ENCODE assay signal across 23 cellular contexts in the genomic region with DNA sequence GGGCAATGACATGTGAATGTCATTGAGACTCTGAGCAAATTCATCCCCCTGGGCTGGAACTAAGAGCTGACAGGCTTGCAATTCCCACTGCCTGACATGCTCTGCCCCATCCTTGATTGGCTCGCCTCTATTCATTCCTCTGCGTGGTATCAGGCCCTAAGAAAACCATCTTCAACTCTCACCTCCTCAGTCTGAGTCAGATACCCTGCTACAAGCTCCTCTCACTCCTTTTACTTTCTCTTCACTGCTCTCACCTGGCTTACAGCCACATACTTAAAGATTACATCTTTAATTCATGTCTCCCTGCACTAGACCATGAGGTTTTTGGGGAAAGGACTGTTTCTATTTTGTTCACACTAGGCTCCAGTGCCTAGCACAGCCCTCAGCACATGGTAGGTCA.
DNase-seq lines count a peak whose midpoint lies in the region; ATAC-seq, FAIRE-seq and TF ChIP-seq lines count a peak whose summit lies in the region.
"Had no signal": no experiment of that assay in that cellular context is flagged by ENCODE, and none has a peak within 500 bp of the region (broad histone marks: within the 10 kb centered on the region; RNA-seq: fewer than 3 reads in every experiment).

No MANE protein-coding gene starts in this region.

- ATAC-seq in GM18867 (IDR thresholded peaks at IDR 0.05; ENCODE audit: unreplicated experiment) (peak; percentile 76), HG02798 (IDR thresholded peaks at IDR 0.05; ENCODE audit: poor library complexity, unreplicated experiment) (peak; percentile 66), GM12878 (peak; percentile 96), HG03159 (IDR thresholded peaks at IDR 0.05; ENCODE audit: unreplicated experiment) (no peak), HG03280 (IDR thresholded peaks at IDR 0.05; ENCODE audit: unreplicated experiment) (no peak)
- ATAC-seq: A549, PC-3 had no signal

- H3K27me3 Mint-ChIP-seq in activated naive CD4-positive, alpha-beta T cell treated with anti-CD3 and anti-CD28 coated beads for 36 hours (ENCODE audit: low read depth), result peaks cover 16% of the 10 kb centered on the region

- H3K4me3 Mint-ChIP-seq in activated naive CD4-positive, alpha-beta T cell treated with anti-CD3 and anti-CD28 coated beads for 36 hours, result no peak overlapping the region
- H3K4me3 Mint-ChIP-seq: B cell, CD14-positive monocyte, IgD-negative memory B cell had no signal

- TF ChIP-seq EP300 in GM12878 (IDR thresholded peaks at IDR 0.05; ENCODE audit: borderline replicate concordance in 1 of 2, control insufficient read depth in 1 of 2, low read depth in 2 of 2, low read length in 2 of 2), result no peak

- no peak for FAIRE-seq in GM12878 (lab: Jason Lieb, UNC)
- FAIRE-seq: A549, GM12892, H54 had no signal

- H3K9me3 ChIP-seq in GM12878 (replicated peaks; ENCODE audit: control insufficient read depth, insufficient read depth, low read length) (no peaks in the 10 kb centered on the region), uterus (no peaks in the 10 kb centered on the region)
- H3K9me3 ChIP-seq: A549 had no signal

- no peaks in the 10 kb centered on the region for H3K36me3 Mint-ChIP-seq in activated naive CD4-positive, alpha-beta T cell treated with anti-CD3 and anti-CD28 coated beads for 36 hours (ENCODE audit: low read depth)
- H3K36me3 Mint-ChIP-seq: CD14-positive monocyte had no signal

- no TSS peak for BruUV-seq in GM12878 (replicated peaks; lab: Mats Ljungman, UMichigan)

- H3K27ac Mint-ChIP-seq in activated naive CD4-positive, alpha-beta T cell treated with anti-CD3 and anti-CD28 coated beads for 36 hours, result no peak overlapping the region
- H3K27ac Mint-ChIP-seq: B cell, CD14-positive monocyte, IgD-negative memory B cell had no signal

- in situ Hi-C loops in GM12878 (cut with MboI), result no loop called here

- 27% methylated on average over 2 of the region's 2 CpGs for WGBS in GM12878 (ENCODE audit: insufficient coverage, insufficient replicate concordance, low lambda C conversion rate, missing lambda C conversion rate)

- no peak for TF ChIP-seq RAD21 in GM12878 (IDR thresholded peaks at IDR 0.05; ENCODE audit: insufficient read depth, low read depth, low read length)

- DNase-seq in GM12878 (ENCODE audit: low read depth, low spot score), result no peak
- DNase-seq in renal cortical epithelial cell (ENCODE audit: low read depth), result peak; percentile 6
- no peak for DNase-seq in uterus
- DNase-seq in activated naive CD4-positive, alpha-beta T cell treated with anti-CD3 and anti-CD28 coated beads for 36 hours, result no peak
- DNase-seq: DMS53, MV-4-11, NCI-H1105 treated with DMSO at 0.1 percent for 48 hours, NCI-H2029 treated with DMSO at 0.1 percent for 48 hours, NCI-H2171, NCI-H526, PC-3, SIG-M5, T-helper 1 cell had no signal

- no peak overlapping the region for H2AFZ ChIP-seq in GM12878 (ENCODE audit: control insufficient read depth, low read depth, low read length)

- no peaks in the 10 kb centered on the region for H4K20me1 ChIP-seq in GM12878 (ENCODE audit: control insufficient read depth, insufficient read depth)

- H3K27me3 ChIP-seq in GM12878 (replicated peaks in 1 of 2; ENCODE audit: control insufficient read depth in 2 of 2, insufficient read depth in 2 of 2, low read length in 1 of 2) (no peaks in the 10 kb centered on the region; a peak in 1 of 4 replicates), uterus (no peaks in the 10 kb centered on the region)

- H3K36me3 ChIP-seq in GM12878 (ENCODE audit: control insufficient read depth in 2 of 2, insufficient read depth in 2 of 2, low read length in 1 of 2) (no peaks in the 10 kb centered on the region), uterus (no peaks in the 10 kb centered on the region)

- H3K4me1 ChIP-seq in GM12878 (ENCODE audit: control insufficient read depth, insufficient read depth, low read length), result no peaks in the 10 kb centered on the region
- no peaks in the 10 kb centered on the region for H3K4me1 ChIP-seq in uterus
- H3K4me1 ChIP-seq: A549 had no signal

- H3K79me2 ChIP-seq in GM12878 (ENCODE audit: control insufficient read depth, insufficient read depth, low read length), result no peaks in the 10 kb centered on the region

- H3K27ac ChIP-seq in GM12878 (ENCODE audit: control insufficient read depth, insufficient read depth), result no peak overlapping the region
- no peak overlapping the region for H3K27ac ChIP-seq in uterus
- H3K27ac ChIP-seq: A549 had no signal

- POLR2A ChIA-PET in GM12878 (lab: Charles Lee), result no interaction called here

- H3K4me2 ChIP-seq in GM12878 (ENCODE audit: control insufficient read depth, insufficient read depth), result no peak overlapping the region
- H3K4me2 ChIP-seq: A549 had no signal

- no peak for TF ChIP-seq CTCF in GM12878 (IDR thresholded peaks at IDR 0.05 in 2 of 3, conservative IDR thresholded peaks at IDR 0.05 in 1 of 3; ENCODE audit: control insufficient read depth in 2 of 3, extremely low read depth in 1 of 3, insufficient read depth in 1 of 3, low read depth in 3 of 3, low read length in 3 of 3)
- no peak for TF ChIP-seq CTCF in uterus (IDR thresholded peaks at IDR 0.05)

- H3K9me3 Mint-ChIP-seq in activated naive CD4-positive, alpha-beta T cell treated with anti-CD3 and anti-CD28 coated beads for 36 hours, result no peaks in the 10 kb centered on the region

- TF ChIP-seq POLR2A in GM12878 (IDR thresholded peaks at IDR 0.05; ENCODE audit: low read depth, low read length) (no peak), uterus (IDR thresholded peaks at IDR 0.05) (no peak)

- H3K4me3 ChIP-seq in GM12878 (no peak overlapping the region), uterus (no peak overlapping the region)
- H3K4me3 ChIP-seq: A549 had no signal

- intact Hi-C loops in GM12878 (cut with micrococcal nuclease; ENCODE audit: unreplicated experiment), result no loop called here
- intact Hi-C loops in uterus (cut with DNase I; ENCODE audit: low total_unique reads), result no loop called here
- intact Hi-C loops in activated naive CD4-positive, alpha-beta T cell treated with anti-CD3 and anti-CD28 coated beads for 36 hours (cut with micrococcal nuclease), result no loop called here

- no peak overlapping the region for H3K9ac ChIP-seq in GM12878 (ENCODE audit: control insufficient read depth, insufficient read depth, low read length)

- SMC1A ChIA-PET in GM12878 (lab: Charles Lee; ENCODE audit: uncharacterized antibody, unreplicated experiment), result interaction anchor here (1.0 to 3.8 kb wide), 9 partner anchors 10 to 142 kb away, joined by 3 to 24 read pairs (median 4); no protein-coding TSS in a partner anchor

- no peaks in the 10 kb centered on the region for H3K4me1 Mint-ChIP-seq in activated naive CD4-positive, alpha-beta T cell treated with anti-CD3 and anti-CD28 coated beads for 36 hours (ENCODE audit: low read depth)
- H3K4me1 Mint-ChIP-seq: B cell, CD14-positive monocyte, IgD-negative memory B cell had no signal

- RAD21 ChIA-PET in GM12878 (lab: Charles Lee; ENCODE audit: unreplicated experiment), result interaction anchor here (0.6 to 1.4 kb wide), 2 partner anchors 13 to 142 kb away, joined by 3 to 4 read pairs; no protein-coding TSS in a partner anchor

- CTCF ChIA-PET in GM12878 (lab: Yijun Ruan, JAX), result interaction anchor here (0.6 to 2.1 kb wide), 4 partner anchors 10 to 272 kb away, joined by 3 to 8 read pairs (median 3); no protein-coding TSS in a partner anchor
- CTCF ChIA-PET in activated naive CD4-positive, alpha-beta T cell treated with anti-CD3 and anti-CD28 coated beads for 36 hours (lab: Charles Lee), result no interaction called here

TF ChIP-seq in GM12878, 131 proteins besides CTCF, POLR2A, EP300 and RAD21 (continues in another document):
- TF ChIP-seq FOXK2 (IDR thresholded peaks at IDR 0.05) (no peak), IKZF2 (IDR thresholded peaks at IDR 0.05) (no peak), HDAC2 (IDR thresholded peaks at IDR 0.05) (no peak), ZBTB33 (IDR thresholded peaks at IDR 0.05) (no peak), MXI1 (IDR thresholded peaks at IDR 0.05; ENCODE audit: low read depth, low read length) (no peak), KAT2A (conservative IDR thresholded peaks at IDR 0.05; ENCODE audit: control insufficient read depth, low read depth, low read length) (no peak), NBN (IDR thresholded peaks at IDR 0.05) (no peak), STAT3 (IDR thresholded peaks at IDR 0.05; ENCODE audit: low read depth, low read length) (no peak), ZNF217 (IDR thresholded peaks at IDR 0.05) (no peak), FOS (IDR thresholded peaks at IDR 0.05; ENCODE audit: borderline replicate concordance, extremely low read depth, insufficient read length) (no peak), SMC3 (IDR thresholded peaks at IDR 0.05; ENCODE audit: borderline replicate concordance, low read length) (no peak)

Comparison
In these comparisons a context has a peak if more than half of its experiments do, and no peak if none do; other contexts are left out.
1. ATAC-seq: peak in GM18867 (single experiment), HG02798 (single experiment) and GM12878 (single experiment); none in HG03159 (single experiment) and HG03280 (single experiment).